Comparison of ENCODE assay signal across 21 cellular contexts in the genomic region with DNA sequence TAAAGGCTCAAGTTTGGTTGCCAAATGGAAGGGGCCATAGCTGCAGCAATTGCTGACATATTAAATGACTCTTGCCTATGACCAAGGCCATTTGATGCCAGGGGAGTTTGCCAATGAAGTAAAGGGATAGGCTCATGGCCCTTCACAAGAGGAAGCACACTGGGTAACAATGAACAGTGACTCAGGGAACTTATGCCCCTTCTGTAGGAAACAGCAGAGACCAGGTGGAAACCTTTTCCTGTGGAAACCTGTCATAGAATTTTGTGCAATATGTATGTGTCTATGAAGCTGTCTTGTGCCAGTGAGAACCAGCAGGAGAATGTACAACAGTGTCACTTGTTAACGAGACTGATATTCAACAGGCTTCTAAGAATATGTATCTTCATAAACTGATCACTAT. TPM values are rescaled to one million over a fixed set of nuclear protein-coding genes. Genes with fewer than 3 reads are reported as not detected.
A peak's percentile ranks its signal among the peaks of the same experiment; 100 is the strongest.
DNase-seq lines count a peak whose midpoint lies in the region; ATAC-seq, FAIRE-seq and TF ChIP-seq lines count a peak whose summit lies in the region.
"Had no signal": no experiment of that assay in that cellular context is flagged by ENCODE, and none has a peak within 500 bp of the region (broad histone marks: within the 10 kb centered on the region; RNA-seq: fewer than 3 reads in every experiment).

No MANE protein-coding gene starts in this region.

- no peak overlapping the region for H3K9ac ChIP-seq in BLaER1
- no peak overlapping the region for H3K9ac ChIP-seq in BLaER1 treated with 17β-estradiol and CSF1 and Interleukin-3, amounts not matched to agents 10 nM and 100 nM

- H3K4me3 ChIP-seq in BLaER1 = no peak overlapping the region
- no peak overlapping the region for H3K4me3 ChIP-seq in BLaER1 treated with 17β-estradiol and CSF1 and Interleukin-3, amounts not matched to agents 10 nM and 100 nM
- H3K4me3 ChIP-seq in bronchial epithelial cell (ENCODE audit: low read depth, low read length) = no peak overlapping the region

- H3K27ac Mint-ChIP-seq in glutamatergic neuron (ENCODE audit: unreplicated experiment) = no peak overlapping the region
- H3K27ac Mint-ChIP-seq: CD4-positive, alpha-beta T cell; H9 had no signal

- no peak overlapping the region for H3K27ac ChIP-seq in BLaER1
- no peak overlapping the region for H3K27ac ChIP-seq in BLaER1 treated with 17β-estradiol and CSF1 and Interleukin-3, amounts not matched to agents 10 nM and 100 nM
- H3K27ac ChIP-seq in foreskin keratinocyte = no peak overlapping the region

- peaks cover 21% of the 10 kb centered on the region for H3K4me1 ChIP-seq in BLaER1
- peaks cover 0 to 28% (median 14%) of the 10 kb centered on the region in 10 experiments; a peak in 12 of 20 replicates for H3K4me1 ChIP-seq in BLaER1 treated with 17β-estradiol and CSF1 and Interleukin-3, amounts not matched to agents 10 nM and 100 nM
- peaks cover 6% of the 10 kb centered on the region for H3K4me1 ChIP-seq in foreskin keratinocyte

- H3K27me3 Mint-ChIP-seq in glutamatergic neuron (ENCODE audit: unreplicated experiment) = peaks cover 7% of the 10 kb centered on the region
- H3K27me3 Mint-ChIP-seq: CD4-positive, alpha-beta T cell had no signal

- H3K9me3 ChIP-seq in BLaER1 = no peaks in the 10 kb centered on the region
- no peaks in the 10 kb centered on the region for H3K9me3 ChIP-seq in BLaER1 treated with 17β-estradiol and CSF1 and Interleukin-3, amounts not matched to agents 10 nM and 100 nM (replicated peaks in 1 of 11)

- no peaks in the 10 kb centered on the region for H3K27me3 ChIP-seq in BLaER1
- no peaks in the 10 kb centered on the region for H3K27me3 ChIP-seq in BLaER1 treated with 17β-estradiol and CSF1 and Interleukin-3, amounts not matched to agents 10 nM and 100 nM
- no peaks in the 10 kb centered on the region for H3K27me3 ChIP-seq in bronchial epithelial cell (ENCODE audit: control insufficient read depth, insufficient read depth, low read length)
- no peaks in the 10 kb centered on the region for H3K27me3 ChIP-seq in foreskin keratinocyte

- H3K36me3 Mint-ChIP-seq in glutamatergic neuron (ENCODE audit: unreplicated experiment) = no peaks in the 10 kb centered on the region

- H3K9me3 Mint-ChIP-seq in glutamatergic neuron (ENCODE audit: unreplicated experiment) = no peaks in the 10 kb centered on the region
- H3K9me3 Mint-ChIP-seq: CD4-positive, alpha-beta T cell; H9 had no signal

- no peaks in the 10 kb centered on the region for H4K20me1 ChIP-seq in BLaER1
- no peaks in the 10 kb centered on the region for H4K20me1 ChIP-seq in BLaER1 treated with 17β-estradiol and CSF1 and Interleukin-3, amounts not matched to agents 10 nM and 100 nM

- H3K36me3 ChIP-seq in BLaER1 (no peaks in the 10 kb centered on the region), bronchial epithelial cell (ENCODE audit: control insufficient read depth, insufficient read depth, low read length) (no peaks in the 10 kb centered on the region)
- no peaks in the 10 kb centered on the region for H3K36me3 ChIP-seq in BLaER1 treated with 17β-estradiol and CSF1 and Interleukin-3, amounts not matched to agents 10 nM and 100 nM

- no peaks in the 10 kb centered on the region for H3K4me1 Mint-ChIP-seq in glutamatergic neuron (ENCODE audit: low read depth, unreplicated experiment)
- H3K4me1 Mint-ChIP-seq: H9 had no signal

- FAIRE-seq in bronchial epithelial cell (lab: Jason Lieb, UNC) = no peak
- FAIRE-seq: G401.6, GM12891, GM19239, HepG2, HTR-8/SVneo had no signal

- peak overlapping the region; percentile 55 for H3K4me2 ChIP-seq in BLaER1
- peak overlapping the region in 7 of 11 experiments; percentile 15 to 63 (median 41); a peak in 9 of 22 replicates for H3K4me2 ChIP-seq in BLaER1 treated with 17β-estradiol and CSF1 and Interleukin-3, amounts not matched to agents 10 nM and 100 nM

- TF ChIP-seq CTCF in bronchial epithelial cell (IDR thresholded peaks at IDR 0.05; ENCODE audit: insufficient read depth, low read length, severe bottlenecking) = no peak
- TF ChIP-seq CTCF in foreskin keratinocyte (conservative IDR thresholded peaks at IDR 0.05) = no peak
- no peak for TF ChIP-seq CTCF in glutamatergic neuron (IDR thresholded peaks at IDR 0.05; ENCODE audit: partially characterized antibody, unreplicated experiment)

- no peak overlapping the region for H3K4me3 Mint-ChIP-seq in glutamatergic neuron (ENCODE audit: unreplicated experiment)
- H3K4me3 Mint-ChIP-seq: CD4-positive, alpha-beta T cell; H9 had no signal

- DNase-seq in bronchial epithelial cell (ENCODE audit: low read depth) = peak; percentile 76
- DNase-seq in foreskin keratinocyte = peak; percentile 32 to 56
- DNase-seq in NCI-H2171 (lab: John Stamatoyannopoulos, UW) = no peak
- DNase-seq in glutamatergic neuron = no peak
- DNase-seq in NCI-H187 (lab: John Stamatoyannopoulos, UW) = no peak
- no peak for DNase-seq in medulla oblongata (ENCODE audit: extremely low spot score)
- DNase-seq: AML-193; C1 segment of cervical spinal cord; Calu3; CD4-positive, alpha-beta T cell; DMS 273 treated with DMSO at 0.1 percent for 48 hours; EL; GOT3; H9 had no signal

- no peak for ATAC-seq in foreskin keratinocyte
- ATAC-seq: HepG2 had no signal

RNA-seq across cellular contexts. Expression of a gene that starts 25.4 kb away (rescaled TPM):
- total RNA-seq in bronchial epithelial cell = 32.0 and 51.3 TPM in 2 replicates
- total RNA-seq in foreskin keratinocyte = 20.2 and 21.4 TPM in 2 replicates
- 18.9 and 22.2 TPM in 2 replicates for polyA plus RNA-seq in foreskin keratinocyte
- total RNA-seq in glutamatergic neuron (ENCODE audit: unreplicated experiment) = 13.8 TPM

RNA-seq across cellular contexts. Expression of a gene that starts 37.2 kb away (rescaled TPM):
- total RNA-seq in bronchial epithelial cell (51.7 and 57.4 TPM in 2 replicates), foreskin keratinocyte (47.2 and 51.8 TPM in 2 replicates), glutamatergic neuron (ENCODE audit: unreplicated experiment) (47.4 TPM)
- 76.3 and 80.0 TPM in 2 replicates for polyA plus RNA-seq in foreskin keratinocyte

RNA-seq across cellular contexts. Expression of a gene that starts 37.4 kb away (rescaled TPM):
- total RNA-seq in bronchial epithelial cell (1.3 and 1.8 TPM in 2 replicates), foreskin keratinocyte (0.88 and 0.95 TPM in 2 replicates), glutamatergic neuron (ENCODE audit: unreplicated experiment) (1.7 TPM)
- polyA plus RNA-seq in foreskin keratinocyte = 0.28 and 0.37 TPM in 2 replicates

Comparison
In these comparisons a context has a peak if more than half of its experiments do, and no peak if none do; other contexts are left out.
1. DNase-seq: peak in bronchial epithelial cell (single experiment) and foreskin keratinocyte (2 of 2); none in NCI-H2171 (single experiment), glutamatergic neuron (single experiment), NCI-H187 (0 of 2) and medulla oblongata (single experiment).